In genomic region chr10:103853428-103854264, GRCh38 we compare ENCODE assay signal across 10 cellular contexts. TPM values are rescaled to one million over a fixed set of nuclear protein-coding genes. Genes with fewer than 3 reads are reported as not detected.
DNase-seq lines count a peak whose midpoint lies in the region; ATAC-seq and TF ChIP-seq lines count a peak whose summit lies in the region.
"Had no signal": no experiment of that assay in that cellular context is flagged by ENCODE, and none has a peak within 500 bp of the region (broad histone marks: within the 10 kb centered on the region; RNA-seq: fewer than 3 reads in every experiment).

No MANE protein-coding gene starts in this region.

- CTCF ChIA-PET in activated CD8-positive, alpha-beta T cell treated with anti-CD3 and anti-CD28 coated beads for 36 hours (lab: Charles Lee): interaction anchor here (0.7 to 7.8 kb wide), 12 partner anchors 9 to 168 kb away, joined by 3 to 109 read pairs (median 4); no protein-coding TSS in a partner anchor

- H3K4me1 Mint-ChIP-seq in activated CD8-positive, alpha-beta T cell treated with anti-CD3 and anti-CD28 coated beads for 36 hours (ENCODE audit: low read depth): peaks cover 5% of the 10 kb centered on the region
- H3K4me1 Mint-ChIP-seq in stimulated activated naive B cell treated with anti-CD40 and anti-IgM and Interleukin-4, amounts not matched to agents 10 μg/mL and 1 μg/mL and 100 μg/mL, for 72 hours: peaks cover 11% of the 10 kb centered on the region in 2 donors

- H3K36me3 Mint-ChIP-seq in activated CD8-positive, alpha-beta T cell treated with anti-CD3 and anti-CD28 coated beads for 36 hours (ENCODE audit: low read depth): no peaks in the 10 kb centered on the region
- H3K36me3 Mint-ChIP-seq in stimulated activated naive B cell treated with anti-CD40 and anti-IgM and Interleukin-4, amounts not matched to agents 10 μg/mL and 1 μg/mL and 100 μg/mL, for 72 hours: no peaks in the 10 kb centered on the region

- intact Hi-C loops in activated CD8-positive, alpha-beta T cell treated with anti-CD3 and anti-CD28 coated beads for 36 hours (cut with micrococcal nuclease): no loop called here
- intact Hi-C loops in left lung (cut with DNase I): no loop called here

- H3K27ac Mint-ChIP-seq in activated CD8-positive, alpha-beta T cell treated with anti-CD3 and anti-CD28 coated beads for 36 hours: no peak overlapping the region
- H3K27ac Mint-ChIP-seq in stimulated activated naive B cell treated with anti-CD40 and anti-IgM and Interleukin-4, amounts not matched to agents 10 μg/mL and 1 μg/mL and 100 μg/mL, for 72 hours: no peak overlapping the region

- H3K27me3 Mint-ChIP-seq in activated CD8-positive, alpha-beta T cell treated with anti-CD3 and anti-CD28 coated beads for 36 hours: peaks cover 33% of the 10 kb centered on the region
- peaks cover 45 to 57% of the 10 kb centered on the region in 2 donors for H3K27me3 Mint-ChIP-seq in stimulated activated naive B cell treated with anti-CD40 and anti-IgM and Interleukin-4, amounts not matched to agents 10 μg/mL and 1 μg/mL and 100 μg/mL, for 72 hours

- no peak for ATAC-seq in activated CD8-positive, alpha-beta T cell treated with anti-CD3 and anti-CD28 coated beads for 36 hours
- peak; percentile 2 for ATAC-seq in left lung
- ATAC-seq in stimulated activated naive B cell treated with anti-CD40 and anti-IgM and Interleukin-4, amounts not matched to agents 10 μg/mL and 1 μg/mL and 100 μg/mL, for 72 hours (replicated peaks): no peak

- H3K9me3 Mint-ChIP-seq in activated CD8-positive, alpha-beta T cell treated with anti-CD3 and anti-CD28 coated beads for 36 hours: no peaks in the 10 kb centered on the region
- H3K9me3 Mint-ChIP-seq in stimulated activated naive B cell treated with anti-CD40 and anti-IgM and Interleukin-4, amounts not matched to agents 10 μg/mL and 1 μg/mL and 100 μg/mL, for 72 hours: no peaks in the 10 kb centered on the region

- no peaks in the 10 kb centered on the region for H3K9me3 ChIP-seq in left lung

- peak overlapping the region; percentile 58 to 69 for H3K4me3 ChIP-seq in left lung

- peak; percentile 38 for DNase-seq in DMS53 (lab: John Stamatoyannopoulos, UW)
- no peak for DNase-seq in DMS53 treated with DMSO at 0.1 percent for 48 hours (lab: John Stamatoyannopoulos, UW; ENCODE audit: unreplicated experiment)
- no peak for DNase-seq in activated CD8-positive, alpha-beta T cell treated with anti-CD3 and anti-CD28 coated beads for 36 hours
- no peak for DNase-seq in left lung
- DNase-seq in stimulated activated naive B cell treated with anti-CD40 and anti-IgM and Interleukin-4, amounts not matched to agents 10 μg/mL and 1 μg/mL and 100 μg/mL, for 72 hours: no peak
- no peak for DNase-seq in EL
- DNase-seq in NCI-H2081 (lab: John Stamatoyannopoulos, UW): no peak
- DNase-seq in T-helper 9 cell: no peak
- DNase-seq: NCI-H1694 treated with DMSO at 0.1 percent for 48 hours had no signal

- H3K36me3 ChIP-seq in left lung: no peaks in the 10 kb centered on the region

- POLR2A ChIA-PET in activated CD8-positive, alpha-beta T cell treated with anti-CD3 and anti-CD28 coated beads for 36 hours (lab: Charles Lee): no interaction called here

- peaks cover 48 to 73% of the 10 kb centered on the region in 2 donors for H3K4me1 ChIP-seq in left lung

- peaks cover 0 to 34% of the 10 kb centered on the region in 2 donors for H3K27me3 ChIP-seq in left lung

- TF ChIP-seq CTCF in activated CD8-positive, alpha-beta T cell treated with anti-CD3 and anti-CD28 coated beads for 36 hours (IDR thresholded peaks at IDR 0.05): no peak
- no peak for TF ChIP-seq CTCF in left lung (IDR thresholded peaks at IDR 0.05)

- peak overlapping the region; percentile 71 for H3K4me3 Mint-ChIP-seq in activated CD8-positive, alpha-beta T cell treated with anti-CD3 and anti-CD28 coated beads for 36 hours
- peak overlapping the region; percentile 83 to 85 for H3K4me3 Mint-ChIP-seq in stimulated activated naive B cell treated with anti-CD40 and anti-IgM and Interleukin-4, amounts not matched to agents 10 μg/mL and 1 μg/mL and 100 μg/mL, for 72 hours

- H3K27ac ChIP-seq in left lung: peak overlapping the region; percentile 58 to 66
- H3K27ac ChIP-seq: 22Rv1 had no signal

RNA-seq across cellular contexts. Expression of gene SH3PXD2A, which starts 1.7 kb away (rescaled TPM):
- total RNA-seq in activated CD8-positive, alpha-beta T cell treated with anti-CD3 and anti-CD28 coated beads for 36 hours: 1 to 10 TPM; 6.5 to 7.4 TPM
- 10 to 100 TPM; 44.8 to 90.7 TPM for total RNA-seq in left lung

Comparison
In these comparisons a context has a peak if more than half of its experiments do, and no peak if none do; other contexts are left out.
1. RNA of gene SH3PXD2A, which starts 1.7 kb away (total RNA-seq): 44.8 to 90.7 TPM in left lung; 6.5 to 7.4 TPM in activated CD8-positive, alpha-beta T cell treated with anti-CD3 and anti-CD28 coated beads for 36 hours; every median in the first group is over 4 times any median in the second.